ENCODE assay signal across 9 cellular contexts in genomic region chrX:154734101-154734781, GRCh38. TPM values are rescaled to one million over a fixed set of nuclear protein-coding genes. Genes with fewer than 3 reads are reported as not detected.
DNase-seq lines count a peak whose midpoint lies in the region; ATAC-seq and TF ChIP-seq lines count a peak whose summit lies in the region.
"Had no signal": no experiment of that assay in that cellular context is flagged by ENCODE, and none has a peak within 500 bp of the region (broad histone marks: within the 10 kb centered on the region; RNA-seq: fewer than 3 reads in every experiment).

No MANE protein-coding gene starts in this region.

- H3K27ac ChIP-seq in skin epidermis, result peak overlapping the region in 17 of 21 experiments; percentile 4 to 89 (median 67)
- H3K27ac ChIP-seq: SK-N-MC had no signal

- peak; percentile 16 for DNase-seq in activated CD4-positive, alpha-beta T cell treated with anti-CD3 and anti-CD28 coated beads for 36 hours
- DNase-seq in activated CD4-positive, alpha-beta T cell treated with anti-CD3 and anti-CD28 coated beads, Interleukin-2, amount 50 U/mL, for 48 hours, result no peak
- DNase-seq in activated B cell treated with CpG ODN at 0.5 μM for 24 hours, result no peak
- peak; percentile 46 for DNase-seq in globus pallidus (ENCODE audit: low spot score)
- DNase-seq in NCI-H1092 treated with DMSO at 0.1 percent for 48 hours (lab: John Stamatoyannopoulos, UW), result no peak

- H3K9me3 Mint-ChIP-seq in activated CD4-positive, alpha-beta T cell treated with anti-CD3 and anti-CD28 coated beads for 36 hours (ENCODE audit: low read depth), result no peaks in the 10 kb centered on the region
- no peaks in the 10 kb centered on the region for H3K9me3 Mint-ChIP-seq in activated B cell treated with CpG ODN at 0.5 μM for 24 hours

- no peak overlapping the region for H3K4me3 ChIP-seq in skin epidermis
- H3K4me3 ChIP-seq: SK-N-MC had no signal

- no peak for TF ChIP-seq CTCF in activated B cell treated with CpG ODN at 0.5 μM for 24 hours (IDR thresholded peaks at IDR 0.05)

- H3K36me3 Mint-ChIP-seq in activated CD4-positive, alpha-beta T cell treated with anti-CD3 and anti-CD28 coated beads for 36 hours (ENCODE audit: low read depth), result no peaks in the 10 kb centered on the region
- peaks cover 2% of the 10 kb centered on the region for H3K36me3 Mint-ChIP-seq in activated B cell treated with CpG ODN at 0.5 μM for 24 hours (ENCODE audit: low read depth)

- POLR2A ChIA-PET in activated CD4-positive, alpha-beta T cell treated with anti-CD3 and anti-CD28 coated beads for 36 hours (lab: Charles Lee), result no interaction called here
- POLR2A ChIA-PET in activated B cell treated with CpG ODN at 0.5 μM for 24 hours (lab: Charles Lee), result interaction anchor here (1.0 kb wide), 1 partner anchor 28 kb away, joined by 3 read pairs; the partner anchor contains the start of gene DKC1

- CTCF ChIA-PET in activated CD4-positive, alpha-beta T cell treated with anti-CD3 and anti-CD28 coated beads for 36 hours (lab: Charles Lee), result interaction anchor here (0.7 to 4.0 kb wide), 3 partner anchors 10 to 16 kb away, joined by 3 to 19 read pairs (median 5); partner anchors contain the start of gene GAB3
- CTCF ChIA-PET in activated B cell treated with CpG ODN at 0.5 μM for 24 hours (lab: Charles Lee), result no interaction called here

- intact Hi-C loops in activated CD4-positive, alpha-beta T cell treated with anti-CD3 and anti-CD28 coated beads for 36 hours (cut with DNase I, micrococcal nuclease), result no loop called here
- intact Hi-C loops in activated B cell treated with CpG ODN at 0.5 μM for 24 hours (cut with micrococcal nuclease), result loop anchor here (1.0 kb wide), 1 partner anchor 15 kb away; no protein-coding TSS in a partner anchor

- ATAC-seq in activated CD4-positive, alpha-beta T cell treated with anti-CD3 and anti-CD28 coated beads for 36 hours, result peak; percentile 63
- peak; percentile 67 for ATAC-seq in activated B cell treated with CpG ODN at 0.5 μM for 24 hours (ENCODE audit: low read depth)
- ATAC-seq in GM19023 (IDR thresholded peaks at IDR 0.05; ENCODE audit: unreplicated experiment), result no peak
- ATAC-seq in GM21526 (IDR thresholded peaks at IDR 0.05; ENCODE audit: low FRiP score, unreplicated experiment), result no peak

- H3K27me3 Mint-ChIP-seq in activated CD4-positive, alpha-beta T cell treated with anti-CD3 and anti-CD28 coated beads for 36 hours, result no peaks in the 10 kb centered on the region
- H3K27me3 Mint-ChIP-seq in activated B cell treated with CpG ODN at 0.5 μM for 24 hours, result no peaks in the 10 kb centered on the region

- peak overlapping the region; percentile 56 for H3K4me3 Mint-ChIP-seq in activated CD4-positive, alpha-beta T cell treated with anti-CD3 and anti-CD28 coated beads for 36 hours
- peak overlapping the region; percentile 52 for H3K4me3 Mint-ChIP-seq in activated B cell treated with CpG ODN at 0.5 μM for 24 hours

- H3K27ac Mint-ChIP-seq in activated CD4-positive, alpha-beta T cell treated with anti-CD3 and anti-CD28 coated beads for 36 hours, result peak overlapping the region; percentile 90
- peak overlapping the region; percentile 91 for H3K27ac Mint-ChIP-seq in activated B cell treated with CpG ODN at 0.5 μM for 24 hours

- peaks cover 83% of the 10 kb centered on the region for H3K4me1 Mint-ChIP-seq in activated CD4-positive, alpha-beta T cell treated with anti-CD3 and anti-CD28 coated beads for 36 hours
- peaks cover 60% of the 10 kb centered on the region for H3K4me1 Mint-ChIP-seq in activated B cell treated with CpG ODN at 0.5 μM for 24 hours

RNA-seq across cellular contexts. Expression of gene GAB3, which starts 16.6 kb away (rescaled TPM):
- total RNA-seq in activated CD4-positive, alpha-beta T cell treated with anti-CD3 and anti-CD28 coated beads for 36 hours, result 1 to 10 TPM; 2.1 to 2.9 TPM
- 7.1 and 7.5 TPM in 2 replicates for total RNA-seq in activated B cell treated with CpG ODN at 0.5 μM for 24 hours

RNA-seq across cellular contexts. Expression of gene DKC1, which starts 28.4 kb away (rescaled TPM):
- 100 to 1,000 TPM; 126 to 130 TPM for total RNA-seq in activated CD4-positive, alpha-beta T cell treated with anti-CD3 and anti-CD28 coated beads for 36 hours
- 93.5 and 105 TPM in 2 replicates for total RNA-seq in activated B cell treated with CpG ODN at 0.5 μM for 24 hours

Comparison
In these comparisons a context has a peak if more than half of its experiments do, and no peak if none do; other contexts are left out.
1. DNase-seq: peak in activated CD4-positive, alpha-beta T cell treated with anti-CD3 and anti-CD28 coated beads for 36 hours (single experiment) and globus pallidus (single experiment); none in activated CD4-positive, alpha-beta T cell treated with anti-CD3 and anti-CD28 coated beads, Interleukin-2, amount 50 U/mL, for 48 hours (0 of 2), activated B cell treated with CpG ODN at 0.5 μM for 24 hours (single experiment) and NCI-H1092 treated with DMSO at 0.1 percent for 48 hours (single experiment).
2. ATAC-seq: peak in activated CD4-positive, alpha-beta T cell treated with anti-CD3 and anti-CD28 coated beads for 36 hours (single experiment) and activated B cell treated with CpG ODN at 0.5 μM for 24 hours (single experiment); none in GM19023 (single experiment) and GM21526 (single experiment).